ENCODE assay signal across 10 cellular contexts in genomic region chr17:7588553-7589203, GRCh38. TPM values are rescaled to one million over a fixed set of nuclear protein-coding genes. Genes with fewer than 3 reads are reported as not detected.
DNase-seq lines count a peak whose midpoint lies in the region; ATAC-seq, FAIRE-seq and TF ChIP-seq lines count a peak whose summit lies in the region.
"Had no signal": no experiment of that assay in that cellular context is flagged by ENCODE, and none has a peak within 500 bp of the region (broad histone marks: within the 10 kb centered on the region; RNA-seq: fewer than 3 reads in every experiment).

No MANE protein-coding gene starts in this region.

- peak; percentile 7 for ATAC-seq in Right ventricle myocardium superior (ENCODE audit: poor library complexity)
- ATAC-seq in HG03280 (IDR thresholded peaks at IDR 0.05; ENCODE audit: unreplicated experiment), result no peak

- H2BK12ac ChIP-seq in trophoblast cell (ENCODE audit: low read length), result peak overlapping the region; percentile 61

- peaks cover 47 to 54% of the 10 kb centered on the region in 2 experiments for H3K36me3 ChIP-seq in trophoblast cell (ENCODE audit: control insufficient read depth in 1 of 2, insufficient read depth in 2 of 2, low read length in 2 of 2)

- no peak for DNase-seq in AG09309 (ENCODE audit: low read depth)
- DNase-seq in Right ventricle myocardium superior, result no peak
- no peak for DNase-seq in trophoblast cell
- no peak for DNase-seq in GM12891 (ENCODE audit: insufficient read length, low spot score)
- DNase-seq in activated naive CD4-positive, alpha-beta T cell treated with Interleukin-2 at 50 U/mL for 16 hours, result no peak
- no peak for DNase-seq in T-helper 1 cell

- peaks cover 35 to 36% of the 10 kb centered on the region in 2 experiments for H3K4me1 ChIP-seq in trophoblast cell (ENCODE audit: control insufficient read depth in 1 of 2, insufficient read depth in 2 of 2, low read length in 2 of 2)

- peaks cover 4% of the 10 kb centered on the region for H3K9me3 ChIP-seq in trophoblast cell (ENCODE audit: insufficient read depth, low read depth, low read length)
- H3K9me3 ChIP-seq: BE2C had no signal

- peaks cover 8% of the 10 kb centered on the region for H3K79me2 ChIP-seq in trophoblast cell (ENCODE audit: control insufficient read depth, insufficient read depth, low read length, poor library complexity)

- H3K14ac ChIP-seq in trophoblast cell (ENCODE audit: low read length), result peak overlapping the region; percentile 38

- no peak overlapping the region for H3K23ac ChIP-seq in trophoblast cell (ENCODE audit: low read length)

- no peak for FAIRE-seq in GM12891 (lab: Jason Lieb, UNC)
- FAIRE-seq: H54 had no signal

- peak overlapping the region; percentile 38 for H2BK5ac ChIP-seq in trophoblast cell (ENCODE audit: low read depth, low read length, poor library complexity)

- H3K4ac ChIP-seq in trophoblast cell (ENCODE audit: low read depth, low read length), result peak overlapping the region; percentile 9

- H4K12ac ChIP-seq in trophoblast cell (ENCODE audit: low read depth, low read length), result peak overlapping the region; percentile 27

- no peak for TF ChIP-seq CTCF in AG09309 (IDR thresholded peaks at IDR 0.05; ENCODE audit: control insufficient read depth, insufficient read depth, low read depth, low read length, missing control alignments)

- WGBS in trophoblast cell (ENCODE audit: extremely low coverage, insufficient coverage, insufficient read length), result no CpG with 5 or more reads among the region's 30 CpGs

- H3K4me3 ChIP-seq in AG09309 (ENCODE audit: control insufficient read depth, low read depth, low read length) (peak overlapping the region; percentile 15), trophoblast cell (ENCODE audit: low read depth, low read length) (peak overlapping the region; percentile 38)

- TF ChIP-seq POLR2A in GM12891 (IDR thresholded peaks at IDR 0.05; ENCODE audit: low read depth, low read length), result no peak

- H3K27me3 ChIP-seq in trophoblast cell (ENCODE audit: insufficient read depth, low read length), result no peaks in the 10 kb centered on the region
- H3K27me3 ChIP-seq: BE2C had no signal

- H4K8ac ChIP-seq in trophoblast cell (ENCODE audit: low read depth, low read length), result peak overlapping the region; percentile 54

- peak overlapping the region; percentile 77 for H3K18ac ChIP-seq in trophoblast cell (ENCODE audit: low read length)

- intact Hi-C loops in Right ventricle myocardium superior (cut with DNase I), result no loop called here

- peak overlapping the region; percentile 50 for H2AFZ ChIP-seq in trophoblast cell (ENCODE audit: insufficient read depth, low read length, poor library complexity)

- H3K4me2 ChIP-seq in trophoblast cell (ENCODE audit: low read length), result peak overlapping the region; percentile 85

- H2AK5ac ChIP-seq in trophoblast cell (ENCODE audit: low read length), result peak overlapping the region; percentile 32

- peak overlapping the region; percentile 42 for H3K27ac ChIP-seq in angular gyrus (ENCODE audit: low read depth, low read length)
- H3K27ac ChIP-seq in trophoblast cell (ENCODE audit: low read depth, low read length), result no peak overlapping the region

- H2BK120ac ChIP-seq in trophoblast cell (ENCODE audit: insufficient read depth, low read length, poor library complexity), result no peak overlapping the region

- peak overlapping the region; percentile 11 for H3K9ac ChIP-seq in trophoblast cell (ENCODE audit: low read length)

- H3K79me1 ChIP-seq in trophoblast cell (ENCODE audit: low read length), result peaks cover 15% of the 10 kb centered on the region

- peak overlapping the region; percentile 65 for H4K91ac ChIP-seq in trophoblast cell (ENCODE audit: low read depth, low read length)

TF ChIP-seq in GM12891, 5 proteins besides CTCF, POLR2A, EP300 and RAD21:
- TF ChIP-seq POLR2AphosphoS5 (IDR thresholded peaks at IDR 0.05; ENCODE audit: low read depth, low read length), result no peak
- TF ChIP-seq SPI1 (IDR thresholded peaks at IDR 0.05; ENCODE audit: low read depth, low read length), result no peak
- no peak for TF ChIP-seq PAX5 (IDR thresholded peaks at IDR 0.05; ENCODE audit: insufficient read depth, low read length, severe bottlenecking)
- TF ChIP-seq POU2F2 (IDR thresholded peaks at IDR 0.05; ENCODE audit: low read depth, low read length), result no peak
- TF ChIP-seq TAF1 (IDR thresholded peaks at IDR 0.05; ENCODE audit: low read depth, low read length), result no peak

RNA-seq across cellular contexts. Expression of gene SOX15, which starts 1.2 kb away (rescaled TPM):
- 0.91 TPM for total RNA-seq in Right ventricle myocardium superior
- polyA plus RNA-seq in trophoblast cell (2013), result 11.2 and 11.6 TPM in 2 replicates
- 1.0 TPM for polyA plus RNA-seq in GM12891 (2012; ENCODE audit: low read depth, missing spikeins)

RNA-seq across cellular contexts. Expression of gene MPDU1, which starts 5.0 kb away (rescaled TPM):
- 25.9 TPM for total RNA-seq in Right ventricle myocardium superior
- 91.5 and 95.4 TPM in 2 replicates for polyA plus RNA-seq in trophoblast cell (2013)
- polyA plus RNA-seq in GM12891 (2012; ENCODE audit: low read depth, missing spikeins), result 46.6 TPM

RNA-seq across cellular contexts. Expression of gene CD68, which starts 9.2 kb away (rescaled TPM):
- total RNA-seq in Right ventricle myocardium superior, result 32.0 TPM
- polyA plus RNA-seq in trophoblast cell (2013), result 1.4 and 1.5 TPM in 2 replicates
- 6.6 TPM for polyA plus RNA-seq in GM12891 (2012; ENCODE audit: low read depth, missing spikeins)

RNA-seq across cellular contexts. Expression of gene FXR2, which starts 26.0 kb away (rescaled TPM):
- total RNA-seq in Right ventricle myocardium superior, result 101 TPM
- 37.9 and 39.0 TPM in 2 replicates for polyA plus RNA-seq in trophoblast cell (2013)
- 16.0 TPM for polyA plus RNA-seq in GM12891 (2012; ENCODE audit: low read depth, missing spikeins)

RNA-seq across cellular contexts. Expression of gene SENP3, which starts 27.0 kb away (rescaled TPM):
- total RNA-seq in Right ventricle myocardium superior, result 30.8 TPM
- 35.5 and 36.6 TPM in 2 replicates for polyA plus RNA-seq in trophoblast cell (2013)
- polyA plus RNA-seq in GM12891 (2012; ENCODE audit: low read depth, missing spikeins), result 34.7 TPM
